ENCODE assay signal across 23 cellular contexts in the genomic region with DNA sequence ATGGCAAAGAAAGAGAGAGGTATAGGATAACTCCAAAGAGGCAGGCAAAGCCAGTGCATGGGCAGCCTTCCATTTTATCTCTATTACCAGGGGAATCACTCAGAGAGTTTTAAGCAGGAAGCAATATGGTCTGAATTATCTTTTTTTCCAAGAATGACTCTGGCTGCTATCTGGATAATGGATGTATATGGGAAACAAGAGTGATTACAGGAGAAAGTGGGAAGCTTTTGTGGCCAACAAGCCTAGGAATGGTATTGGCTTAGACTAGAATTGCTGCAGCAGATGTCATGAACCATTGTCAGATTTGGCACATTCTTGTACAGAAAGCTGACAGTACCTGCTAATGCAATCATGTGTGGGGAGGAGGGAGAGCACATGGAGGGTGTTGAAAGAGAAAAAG.
DNase-seq lines count a peak whose midpoint lies in the region; ATAC-seq and TF ChIP-seq lines count a peak whose summit lies in the region.
"Had no signal": no experiment of that assay in that cellular context is flagged by ENCODE, and none has a peak within 500 bp of the region (broad histone marks: within the 10 kb centered on the region; RNA-seq: fewer than 3 reads in every experiment).

No MANE protein-coding gene starts in this region.

- CTCF ChIA-PET in IMR-90 (lab: Yijun Ruan, JAX) = no interaction called here

- 0 out of 2 replicates have a peak, but pooled peaks cover 3% of the 10 kb centered on the region for H3K9me1 ChIP-seq in IMR-90 (ENCODE audit: insufficient read depth, low read length)

- H4K20me1 ChIP-seq in IMR-90 (ENCODE audit: insufficient read depth, low read length) = no peaks in the 10 kb centered on the region

- TF ChIP-seq CTCF in IMR-90 (conservative IDR thresholded peaks at IDR 0.05; ENCODE audit: low read depth, low read length) (no peak), chondrocyte (IDR thresholded peaks at IDR 0.05) (no peak), upper lobe of left lung (IDR thresholded peaks at IDR 0.05) (no peak)

- H3K4me1 ChIP-seq in IMR-90 (ENCODE audit: control insufficient read depth, insufficient read depth, low read length) = peaks cover 11% of the 10 kb centered on the region; the same call in 1 of the 2 replicates
- peaks cover 0 to 14% of the 10 kb centered on the region in 2 experiments for H3K4me1 ChIP-seq in trophoblast cell (ENCODE audit: control insufficient read depth in 1 of 2, insufficient read depth in 2 of 2, low read length in 2 of 2)
- H3K4me1 ChIP-seq in upper lobe of left lung = no peaks in the 10 kb centered on the region

- H3K9ac ChIP-seq in IMR-90 (ENCODE audit: low read depth, low read length) = no peak overlapping the region
- H3K9ac ChIP-seq in trophoblast cell (ENCODE audit: low read length) = no peak overlapping the region

- H3K9me3 ChIP-seq in IMR-90 (ENCODE audit: control insufficient read depth, insufficient read depth, low read length) (no peaks in the 10 kb centered on the region), trophoblast cell (ENCODE audit: insufficient read depth, low read depth, low read length) (peaks cover 3% of the 10 kb centered on the region), upper lobe of left lung (no peaks in the 10 kb centered on the region)
- H3K9me3 ChIP-seq: HAP-1 had no signal

- H4K8ac ChIP-seq in IMR-90 (ENCODE audit: low read depth in 2 of 2, low read length in 2 of 2) = peak overlapping the region in 1 of 2 experiments; percentile 50; a peak in 2 of 4 replicates
- H4K8ac ChIP-seq in trophoblast cell (ENCODE audit: low read depth, low read length) = no peak overlapping the region

- in situ Hi-C loops in IMR-90 (cut with MboI; ENCODE audit: low sequenced_read_pairs) = no loop called here

- no peaks in the 10 kb centered on the region for H3K79me2 ChIP-seq in trophoblast cell (ENCODE audit: control insufficient read depth, insufficient read depth, low read length, poor library complexity)

- H3K14ac ChIP-seq in IMR-90 (replicated peaks; ENCODE audit: low read depth, low read length) = peak overlapping the region; percentile 27; the same call in 1 of the 2 replicates
- H3K14ac ChIP-seq in trophoblast cell (ENCODE audit: low read length) = no peak overlapping the region

- H2BK5ac ChIP-seq in IMR-90 (ENCODE audit: low read depth, low read length, poor library complexity, severe bottlenecking) = peak overlapping the region; percentile 5
- no peak overlapping the region for H2BK5ac ChIP-seq in trophoblast cell (ENCODE audit: low read depth, low read length, poor library complexity)

- DNase-seq in NCI-H82 (lab: John Stamatoyannopoulos, UW) (peak; percentile 13), NCI-H82 treated with DMSO at 0.1 percent for 48 hours (lab: John Stamatoyannopoulos, UW; ENCODE audit: unreplicated experiment) (no peak), IMR-90 (no peak), chondrocyte (ENCODE audit: low spot score) (no peak), trophoblast cell (no peak), upper lobe of left lung (no peak), caudate nucleus (lab: John Stamatoyannopoulos, UW) (no peak)
- no peak for DNase-seq in activated naive CD8-positive, alpha-beta T cell treated with anti-CD3 and anti-CD28 coated beads, Interleukin-2, amount 50 U/mL, for 24 hours
- DNase-seq: 8988T; AML-193; C1 segment of cervical spinal cord; Calu3; CD8-positive, alpha-beta memory T cell; Kasumi-1; NCI-H1694; NCI-H2081; NCI-H69; PC-9; RPMI8226; SHP77 had no signal

- H2AK5ac ChIP-seq in IMR-90 (ENCODE audit: low read depth, low read length) (peak overlapping the region; percentile 73), trophoblast cell (ENCODE audit: low read length) (no peak overlapping the region)

- no TSS peak for BruUV-seq in IMR-90 (replicated peaks; lab: Mats Ljungman, UMichigan)

- dilution Hi-C loops in IMR-90 (cut with HindIII; ENCODE audit: low sequenced_read_pairs, unreplicated experiment) = no loop called here

- H4K91ac ChIP-seq in IMR-90 (ENCODE audit: insufficient read depth, low read depth, low read length) (peak overlapping the region; percentile 19; the same call in 1 of the 2 replicates), trophoblast cell (ENCODE audit: low read depth, low read length) (peak overlapping the region; percentile 23)

- H2BK12ac ChIP-seq in trophoblast cell (ENCODE audit: low read length) = peak overlapping the region; percentile 8

- H3K36me3 Mint-ChIP-seq in chondrocyte (ENCODE audit: low read depth) = no peaks in the 10 kb centered on the region
- no peaks in the 10 kb centered on the region for H3K36me3 Mint-ChIP-seq in activated naive CD8-positive, alpha-beta T cell treated with anti-CD3 and anti-CD28 coated beads, Interleukin-2, amount 50 U/mL, for 24 hours (ENCODE audit: low read depth)
- H3K36me3 Mint-ChIP-seq: CD8-positive, alpha-beta memory T cell had no signal

- H4K12ac ChIP-seq in trophoblast cell (ENCODE audit: low read depth, low read length) = no peak overlapping the region

- no peak for TF ChIP-seq EP300 in upper lobe of left lung (IDR thresholded peaks at IDR 0.05)

- H3K9me3 Mint-ChIP-seq in chondrocyte (ENCODE audit: low read depth) = no peaks in the 10 kb centered on the region
- peaks cover 11% of the 10 kb centered on the region for H3K9me3 Mint-ChIP-seq in activated naive CD8-positive, alpha-beta T cell treated with anti-CD3 and anti-CD28 coated beads, Interleukin-2, amount 50 U/mL, for 24 hours
- H3K9me3 Mint-ChIP-seq: GM23338 had no signal

- peak overlapping the region; percentile 57; the same call in 2 of the 3 replicates for H2BK15ac ChIP-seq in IMR-90 (ENCODE audit: low read depth, low read length)

- H3K36me3 ChIP-seq in IMR-90 (ENCODE audit: control insufficient read depth, insufficient read depth, low read length) (no peaks in the 10 kb centered on the region), trophoblast cell (ENCODE audit: control insufficient read depth in 1 of 2, insufficient read depth in 2 of 2, low read length in 2 of 2) (no peaks in the 10 kb centered on the region), upper lobe of left lung (no peaks in the 10 kb centered on the region)
- H3K36me3 ChIP-seq: HAP-1 had no signal

- intact Hi-C loops in IMR-90 (cut with micrococcal nuclease) = no loop called here

- H3K56ac ChIP-seq in IMR-90 (ENCODE audit: extremely low read depth, insufficient read depth, low read length) = no peak overlapping the region

- H3K4me2 ChIP-seq in IMR-90 (ENCODE audit: low read depth, low read length) = no peak overlapping the region
- H3K4me2 ChIP-seq in trophoblast cell (ENCODE audit: low read length) = no peak overlapping the region
- H3K4me2 ChIP-seq: GM23338, PC-9 had no signal

- H3K27ac ChIP-seq in IMR-90 (ENCODE audit: insufficient read depth, low read length) (no peak overlapping the region), trophoblast cell (ENCODE audit: low read depth, low read length) (peak overlapping the region; percentile 43), upper lobe of left lung (no peak overlapping the region), caudate nucleus (ENCODE audit: low read depth, low read length) (no peak overlapping the region)
- H3K27ac ChIP-seq: PC-9 had no signal

- no peaks in the 10 kb centered on the region for H3K27me3 Mint-ChIP-seq in chondrocyte (ENCODE audit: low read depth)
- H3K27me3 Mint-ChIP-seq in activated naive CD8-positive, alpha-beta T cell treated with anti-CD3 and anti-CD28 coated beads, Interleukin-2, amount 50 U/mL, for 24 hours = no peaks in the 10 kb centered on the region
- H3K27me3 Mint-ChIP-seq: CD8-positive, alpha-beta memory T cell had no signal

- H2AFZ ChIP-seq in IMR-90 (replicated peaks; ENCODE audit: low read length, poor library complexity) (no peak overlapping the region), trophoblast cell (ENCODE audit: insufficient read depth, low read length, poor library complexity) (no peak overlapping the region)
- H2AFZ ChIP-seq: GM23338 had no signal

- H3K4me1 Mint-ChIP-seq in chondrocyte (ENCODE audit: low read depth) = peaks cover 9% of the 10 kb centered on the region
- H3K4me1 Mint-ChIP-seq in activated naive CD8-positive, alpha-beta T cell treated with anti-CD3 and anti-CD28 coated beads, Interleukin-2, amount 50 U/mL, for 24 hours = no peaks in the 10 kb centered on the region
- H3K4me1 Mint-ChIP-seq: CD8-positive, alpha-beta memory T cell had no signal

- H3K79me1 ChIP-seq in IMR-90 (ENCODE audit: low read depth in 1 of 2, low read length in 2 of 2) = no peaks in the 10 kb centered on the region
- peaks cover 11% of the 10 kb centered on the region for H3K79me1 ChIP-seq in trophoblast cell (ENCODE audit: low read length)

- H2BK120ac ChIP-seq in IMR-90 (ENCODE audit: low read depth, low read length) = peak overlapping the region; percentile 80
- H2BK120ac ChIP-seq in trophoblast cell (ENCODE audit: insufficient read depth, low read length, poor library complexity) = peak overlapping the region; percentile 21

- no peak for TF ChIP-seq RAD21 in IMR-90 (IDR thresholded peaks at IDR 0.05; ENCODE audit: low read length)

- H3K4me3 ChIP-seq in IMR-90 (ENCODE audit: insufficient read depth, low read depth, low read length) = no peak overlapping the region
- no peak overlapping the region for H3K4me3 ChIP-seq in trophoblast cell (ENCODE audit: low read depth, low read length)
- no peak overlapping the region for H3K4me3 ChIP-seq in upper lobe of left lung
- H3K4me3 ChIP-seq: GM12878, GM23338, HAP-1, PC-9 had no signal

- TF ChIP-seq POLR2A in IMR-90 (IDR thresholded peaks at IDR 0.05; ENCODE audit: low read depth, low read length) = no peak
- TF ChIP-seq POLR2A in upper lobe of left lung (IDR thresholded peaks at IDR 0.05) = no peak

- H3K4ac ChIP-seq in IMR-90 (ENCODE audit: low read depth, low read length) (peak overlapping the region; percentile 79), trophoblast cell (ENCODE audit: low read depth, low read length) (no peak overlapping the region)

- ATAC-seq in IMR-90 (ENCODE audit: low read depth) (no peak; the same call in none of the 2 replicates), upper lobe of left lung (ENCODE audit: low FRiP score in 2 of 2) (no peak)
- ATAC-seq in activated naive CD8-positive, alpha-beta T cell treated with anti-CD3 and anti-CD28 coated beads, Interleukin-2, amount 50 U/mL, for 24 hours = no peak
- ATAC-seq: GM12878, GM23338 had no signal

- H3K18ac ChIP-seq in IMR-90 (ENCODE audit: low read depth, low read length) (peak overlapping the region; percentile 81; the same call in 1 of the 2 replicates), trophoblast cell (ENCODE audit: low read length) (no peak overlapping the region)

- peak overlapping the region; percentile 89; the same call in 1 of the 2 replicates for H4K5ac ChIP-seq in IMR-90 (ENCODE audit: low read depth, low read length)

- H2AK9ac ChIP-seq in IMR-90 (replicated peaks; ENCODE audit: low read depth, low read length, poor library complexity) = no peak overlapping the region

- H3K27me3 ChIP-seq in IMR-90 (ENCODE audit: control insufficient read depth, insufficient read depth, low read length) = no peaks in the 10 kb centered on the region
- H3K27me3 ChIP-seq in trophoblast cell (ENCODE audit: insufficient read depth, low read length) = no peaks in the 10 kb centered on the region
- H3K27me3 ChIP-seq in upper lobe of left lung = no peaks in the 10 kb centered on the region

- H3K23ac ChIP-seq in IMR-90 (ENCODE audit: low read depth, low read length) (peak overlapping the region; percentile 53; the same call in 1 of the 2 replicates), trophoblast cell (ENCODE audit: low read length) (no peak overlapping the region)

- H3K27ac Mint-ChIP-seq in chondrocyte (ENCODE audit: unreplicated experiment) = peak overlapping the region; percentile 12
- no peak overlapping the region for H3K27ac Mint-ChIP-seq in activated naive CD8-positive, alpha-beta T cell treated with anti-CD3 and anti-CD28 coated beads, Interleukin-2, amount 50 U/mL, for 24 hours
- H3K27ac Mint-ChIP-seq: CD8-positive, alpha-beta memory T cell; GM23338 had no signal

- peak overlapping the region; percentile 93 for H2BK20ac ChIP-seq in IMR-90 (ENCODE audit: low read depth, low read length)

- no peak overlapping the region for H3K4me3 Mint-ChIP-seq in chondrocyte (ENCODE audit: unreplicated experiment)
- H3K4me3 Mint-ChIP-seq in activated naive CD8-positive, alpha-beta T cell treated with anti-CD3 and anti-CD28 coated beads, Interleukin-2, amount 50 U/mL, for 24 hours = no peak overlapping the region
- H3K4me3 Mint-ChIP-seq: CD8-positive, alpha-beta memory T cell; GM23338 had no signal

- POLR2A ChIA-PET in IMR-90 (lab: Charles Lee; ENCODE audit: unreplicated experiment) = no interaction called here
